In the genomic region with DNA sequence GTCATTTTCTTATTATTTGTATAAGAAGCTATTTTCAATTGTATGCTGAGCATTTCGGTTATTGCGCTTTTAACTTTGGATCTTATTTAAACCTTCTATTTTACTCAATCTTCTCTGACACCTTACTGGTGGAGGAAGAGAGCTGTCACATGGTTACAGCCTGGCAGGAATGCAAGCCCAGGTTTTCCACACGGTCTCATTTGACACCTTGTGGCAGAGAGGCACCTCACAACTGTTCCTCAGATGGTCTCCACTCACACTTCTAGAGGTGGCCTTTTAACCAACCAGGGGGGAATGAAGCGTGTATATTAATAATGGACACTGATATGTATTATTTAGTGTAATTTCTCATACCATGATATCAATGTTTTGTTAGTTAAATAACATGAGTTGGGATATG, we compare ENCODE assay signal across 19 cellular contexts.
"Had no signal": no experiment of that assay in that cellular context is flagged by ENCODE, and none has a peak within 500 bp of the region (broad histone marks: within the 10 kb centered on the region; RNA-seq: fewer than 3 reads in every experiment).

No MANE protein-coding gene starts in this region.

- ATAC-seq: psoas muscle; right cardiac atrium; right lobe of liver; stimulated activated effector memory CD8-positive, alpha-beta T cell treated with anti-CD3 and anti-CD28 coated beads, Interleukin-12 subunit alpha, Interleukin-12 subunit beta, amount 100 ng/mL, for 72 hours; stimulated activated naive B cell treated with anti-CD40 and anti-IgM and Interleukin-4, amounts not matched to agents 10 μg/mL and 1 μg/mL and 100 μg/mL, for 72 hours had no signal

- DNase-seq: occipital lobe; ovary; posterior cingulate gyrus; psoas muscle; right cardiac atrium; right lobe of liver; sigmoid colon; small intestine; stimulated activated CD4-positive, alpha-beta T cell treated with anti-CD3 and anti-CD28 coated beads, Interleukin-15, amount 100 ng/mL, for 24 hours; stimulated activated CD4-positive, alpha-beta T cell treated with anti-CD3 and anti-CD28 coated beads, Interleukin-2, amount 100 ng/mL, for 24 hours; stimulated activated CD4-positive, alpha-beta T cell treated with anti-CD3 and anti-CD28 coated beads, Interleukin-2, amount 100 ng/mL, for 48 hours; stimulated activated CD4-positive, alpha-beta T cell treated with anti-CD3 and anti-CD28 coated beads, Interleukin-4, amount 100 ng/mL, for 24 hours; stimulated activated naive B cell treated with anti-CD40 and anti-IgM and Interleukin-4, amounts not matched to agents 10 μg/mL and 1 μg/mL and 100 μg/mL, for 72 hours; stimulated activated naive CD4-positive, alpha-beta T cell treated with Interleukin-2 at 50 U/mL for 16 hours; stomach; thyroid gland; trophoblast cell; upper lobe of left lung had no signal
